ENCODE assay signal across 8 cellular contexts in genomic region chr18:49560277-49561126, GRCh38. TPM values are rescaled to one million over a fixed set of nuclear protein-coding genes. Genes with fewer than 3 reads are reported as not detected.
DNase-seq lines count a peak whose midpoint lies in the region; ATAC-seq, FAIRE-seq and TF ChIP-seq lines count a peak whose summit lies in the region.

No MANE protein-coding gene starts in this region.

- BruUV-seq in MCF 10A (replicated peaks; lab: Mats Ljungman, UMichigan) (no TSS peak), HepG2 (replicated peaks; lab: Mats Ljungman, UMichigan) (no TSS peak)

- WGBS in HepG2 (ENCODE audit: low lambda C conversion rate) = 10% methylated on average over 29 of the region's 40 CpGs
- 9% methylated on average over 40 of the region's 40 CpGs; no CpG with 5 or more reads in 1 of the 2 donors for WGBS in transverse colon (ENCODE audit: low coverage in 1 of 2), 2 donors

- H4K20me1 ChIP-seq in HepG2 (ENCODE audit: insufficient read depth, low read length) = no peaks in the 10 kb centered on the region

- no peak overlapping the region for H3K27ac Mint-ChIP-seq in MCF 10A (ENCODE audit: low read depth, unreplicated experiment)

- H3K79me2 ChIP-seq in HepG2 (ENCODE audit: insufficient read depth, low read length) = no peaks in the 10 kb centered on the region

- FAIRE-seq in HepG2 (lab: Jason Lieb, UNC) = no peak

- H3K4me2 ChIP-seq in HepG2 (ENCODE audit: low read depth, low read length) = peak overlapping the region; percentile 73

- TF ChIP-seq RAD21 in HepG2 (CRISPR knock-in tag; IDR thresholded peaks at IDR 0.05) = no peak

- H3K36me3 Mint-ChIP-seq in MCF 10A (ENCODE audit: insufficient read depth, unreplicated experiment) = no peaks in the 10 kb centered on the region

- POLR2A ChIA-PET in MCF 10A (lab: Yijun Ruan, JAX) = interaction anchor here (0.9 to 2.6 kb wide), 6 partner anchors 10 to 278 kb away, joined by 3 to 11 read pairs (median 4); no protein-coding TSS in a partner anchor
- POLR2A ChIA-PET in HepG2 (lab: Yijun Ruan, JAX) = no interaction called here

- ATAC-seq in HepG2 = peak; percentile 32

- no peak for TF ChIP-seq CTCF in MCF 10A (IDR thresholded peaks at IDR 0.05; ENCODE audit: unreplicated experiment)
- no peak for TF ChIP-seq CTCF in HepG2 (CRISPR knock-in tag; IDR thresholded peaks at IDR 0.05)
- TF ChIP-seq CTCF in transverse colon (IDR thresholded peaks at IDR 0.05) = no peak
- no peak for TF ChIP-seq CTCF in GM20000 (IDR thresholded peaks at IDR 0.05; ENCODE audit: extremely low read depth, missing control alignments)

- H3K27me3 ChIP-seq in HepG2 (ENCODE audit: control insufficient read depth in 1 of 2, insufficient read depth in 2 of 2, low read length in 2 of 2) (peaks cover 16 to 37% of the 10 kb centered on the region in 2 experiments), transverse colon (peaks cover 27% of the 10 kb centered on the region)

- TF ChIP-seq POLR2A in HepG2 (IDR thresholded peaks at IDR 0.05; ENCODE audit: insufficient read depth in 1 of 2, low read depth in 2 of 2, low read length in 2 of 2) = no peak
- TF ChIP-seq POLR2A in transverse colon (IDR thresholded peaks at IDR 0.05) = peak; percentile 66

- H3K9me3 ChIP-seq in HepG2 (ENCODE audit: low read length) (no peaks in the 10 kb centered on the region), transverse colon (no peaks in the 10 kb centered on the region)

- DNase-seq in COLO668 (lab: John Stamatoyannopoulos, UW; ENCODE audit: unreplicated experiment) = peak; percentile 92
- DNase-seq in NCI-H146 treated with DMSO at 0.1 percent for 48 hours (lab: John Stamatoyannopoulos, UW; ENCODE audit: unreplicated experiment) = peak; percentile 84
- no peak for DNase-seq in MCF 10A (ENCODE audit: unreplicated experiment)
- no peak for DNase-seq in HepG2 (ENCODE audit: low spot score)
- DNase-seq in transverse colon = peak; percentile 56
- DNase-seq in globus pallidus (ENCODE audit: low spot score) = no peak
- DNase-seq in GM20000 (ENCODE audit: low spot score) = no peak
- DNase-seq in NOMO-1 treated with dmso at 0.1 percent for 144 hours (lab: John Stamatoyannopoulos, UW; ENCODE audit: unreplicated experiment) = no peak

- H3K4me3 Mint-ChIP-seq in MCF 10A (ENCODE audit: unreplicated experiment) = peak overlapping the region; percentile 66

- no peaks in the 10 kb centered on the region for H3K9me3 Mint-ChIP-seq in MCF 10A (ENCODE audit: unreplicated experiment)

- no peaks in the 10 kb centered on the region for H3K36me3 ChIP-seq in HepG2 (replicated peaks in 1 of 2; ENCODE audit: control insufficient read depth in 1 of 2, insufficient read depth in 2 of 2, low read length in 2 of 2)
- H3K36me3 ChIP-seq in transverse colon = no peaks in the 10 kb centered on the region

- H3K27me3 Mint-ChIP-seq in MCF 10A (ENCODE audit: insufficient read depth, unreplicated experiment) = no peaks in the 10 kb centered on the region

- CTCF ChIA-PET in MCF 10A (lab: Yijun Ruan, JAX) (interaction anchor here (0.5 to 5.3 kb wide), 25 partner anchors 8 to 798 kb away, joined by 3 to 54 read pairs (median 4); no protein-coding TSS in a partner anchor), HepG2 (lab: Yijun Ruan, JAX; ENCODE audit: low intra/inter-chr PET ratio, low total read pairs) (interaction anchor here (2.3 kb wide), 1 partner anchor 298 kb away, joined by 15 read pairs; no protein-coding TSS in a partner anchor)

- intact Hi-C loops in MCF 10A (cut with micrococcal nuclease) = no loop called here
- intact Hi-C loops in HepG2 (cut with micrococcal nuclease; ENCODE audit: unreplicated experiment) = loop anchor here (2.0 kb wide), 1 partner anchor 170 kb away; no protein-coding TSS in a partner anchor
- intact Hi-C loops in transverse colon (cut with DNase I; ENCODE audit: low total_unique reads) = loop anchor here (5.0 kb wide), 1 partner anchor 297 kb away; no protein-coding TSS in a partner anchor

- in situ Hi-C loops in HepG2 (cut with HindIII; ENCODE audit: extremely low pct_ligation_motif_present, low pct_unique_long_range_greater_than_20kb) = loop anchor here (5.0 to 10.0 kb wide), 2 partner anchors 164 to 297 kb away; no protein-coding TSS in a partner anchor
- in situ Hi-C loops in transverse colon (cut with MboI; ENCODE audit: low pct_ligation_motif_present in 1 of 4, low pct_unique_long_range_greater_than_20kb in 1 of 4, low sequenced_read_pairs in 3 of 4) = loop anchor here (25.0 kb wide), 2 partner anchors 177 to 202 kb away; no protein-coding TSS in a partner anchor

- no peak for TF ChIP-seq EP300 in HepG2 (IDR thresholded peaks at IDR 0.05; ENCODE audit: low read depth in 2 of 2, low read length in 2 of 2)
- no peak for TF ChIP-seq EP300 in HepG2 (CRISPR knock-in tag; IDR thresholded peaks at IDR 0.05; ENCODE audit: borderline replicate concordance)
- no peak for TF ChIP-seq EP300 in transverse colon (IDR thresholded peaks at IDR 0.05; ENCODE audit: low read depth)

- peaks cover 44% of the 10 kb centered on the region for H3K4me1 Mint-ChIP-seq in MCF 10A (ENCODE audit: insufficient read depth, unreplicated experiment)

- H3K9ac ChIP-seq in HepG2 (ENCODE audit: insufficient read depth, low read depth, low read length) = no peak overlapping the region

- H3K4me3 ChIP-seq in HepG2 (replicated peaks in 1 of 3; ENCODE audit: insufficient read depth in 1 of 3, low read depth in 2 of 3, low read length in 3 of 3) (peak overlapping the region in 1 of 3 experiments; percentile 67; a peak in 2 of 6 replicates), transverse colon (peak overlapping the region; percentile 16 to 50 (median 37))

- H3K27ac ChIP-seq in HepG2 (ENCODE audit: extremely low read length, insufficient read depth, low read length) (no peak overlapping the region), transverse colon (peak overlapping the region; percentile 48 to 82 (median 60))

- no peak overlapping the region for H2AFZ ChIP-seq in HepG2 (ENCODE audit: low read length)

- peaks cover 45% of the 10 kb centered on the region for H3K4me1 ChIP-seq in HepG2 (ENCODE audit: insufficient read depth, low read length)
- peaks cover 9 to 51% (median 20%) of the 10 kb centered on the region in 4 donors for H3K4me1 ChIP-seq in transverse colon

TF ChIP-seq in HepG2, 621 proteins besides CTCF, POLR2A, EP300 and RAD21 (continues in another document):
- no peak for TF ChIP-seq HNF4G (IDR thresholded peaks at IDR 0.05; ENCODE audit: borderline replicate concordance, low read depth, low read length)
- no peak for TF ChIP-seq HNF4G (CRISPR knock-in tag; IDR thresholded peaks at IDR 0.05; ENCODE audit: borderline replicate concordance, low read depth)
- TF ChIP-seq ZNF839 (CRISPR knock-in tag; IDR thresholded peaks at IDR 0.05; ENCODE audit: borderline replicate concordance) = no peak
- no peak for TF ChIP-seq DMAP1 (CRISPR knock-in tag; IDR thresholded peaks at IDR 0.05)
- TF ChIP-seq FOXK2 (IDR thresholded peaks at IDR 0.05) = no peak
- TF ChIP-seq, protein P1, sequence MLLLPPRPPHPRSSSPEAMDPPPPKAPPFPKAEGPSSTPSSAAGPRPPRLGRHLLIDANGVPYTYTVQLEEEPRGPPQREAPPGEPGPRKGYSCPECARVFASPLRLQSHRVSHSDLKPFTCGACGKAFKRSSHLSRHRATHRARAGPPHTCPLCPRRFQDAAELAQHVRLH (CRISPR knock-in tag; IDR thresholded peaks at IDR 0.05; ENCODE audit: borderline replicate concordance, low read depth) = no peak
- TF ChIP-seq, protein P2, sequence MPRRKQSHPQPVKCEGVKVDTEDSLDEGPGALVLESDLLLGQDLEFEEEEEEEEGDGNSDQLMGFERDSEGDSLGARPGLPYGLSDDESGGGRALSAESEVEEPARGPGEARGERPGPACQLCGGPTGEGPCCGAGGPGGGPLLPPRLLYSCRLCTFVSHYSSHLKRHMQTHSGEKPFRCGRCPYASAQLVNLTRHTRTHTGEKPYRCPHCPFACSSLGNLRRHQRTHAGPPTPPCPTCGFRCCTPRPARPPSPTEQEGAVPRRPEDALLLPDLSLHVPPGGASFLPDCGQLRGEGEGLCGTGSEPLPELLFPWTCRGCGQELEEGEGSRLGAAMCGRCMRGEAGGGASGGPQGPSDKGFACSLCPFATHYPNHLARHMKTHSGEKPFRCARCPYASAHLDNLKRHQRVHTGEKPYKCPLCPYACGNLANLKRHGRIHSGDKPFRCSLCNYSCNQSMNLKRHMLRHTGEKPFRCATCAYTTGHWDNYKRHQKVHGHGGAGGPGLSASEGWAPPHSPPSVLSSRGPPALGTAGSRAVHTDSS (CRISPR knock-in tag; conservative IDR thresholded peaks at IDR 0.05) = no peak
- TF ChIP-seq ZFY (CRISPR knock-in tag; IDR thresholded peaks at IDR 0.05) = peak; percentile 12; the same call in 1 of the 2 replicates
- TF ChIP-seq ETV5 (CRISPR knock-in tag; IDR thresholded peaks at IDR 0.05; ENCODE audit: borderline replicate concordance) = no peak
- no peak for TF ChIP-seq ZNF292 (CRISPR knock-in tag; IDR thresholded peaks at IDR 0.05; ENCODE audit: borderline replicate concordance, low read depth)

RNA-seq across cellular contexts. Expression of gene LIPG, which starts 1.4 kb away (rescaled TPM):
- 57.8 and 67.6 TPM in 2 replicates for total RNA-seq in MCF 10A (2022)
- total RNA-seq in HepG2 (2016; rRNA removed; fragmentation: Illumina TruSeq; extraction: Trizol) = 4.9 and 10.8 TPM in 2 replicates
- 0.40 and 0.97 TPM in 2 replicates for total RNA-seq in HepG2 (2016; cell fraction: cytosol; rRNA removed; fragmentation: Illumina TruSeq; extraction: Trizol; ENCODE audit: low read depth)
- 5.5 and 12.1 TPM in 2 replicates for total RNA-seq in HepG2 (2016; cell fraction: insoluble cytoplasmic fraction; rRNA removed; fragmentation: Illumina TruSeq; extraction: Trizol)
- total RNA-seq in HepG2 (2016; cell fraction: membrane; rRNA removed; fragmentation: Illumina TruSeq; extraction: Trizol) = 2.7 and 2.9 TPM in 2 replicates
- 12.8 and 17.5 TPM in 2 replicates for total RNA-seq in HepG2 (2016; cell fraction: nucleus; rRNA removed; fragmentation: Illumina TruSeq; extraction: Trizol)
- polyA plus RNA-seq in HepG2 (2011; rRNA removed) = 0.96 and 4.6 TPM in 2 replicates
- polyA plus RNA-seq in HepG2 (2011; cell fraction: cytosol; rRNA removed) = 1.0 and 4.5 TPM in 2 replicates
- 1.4 and 5.0 TPM in 2 replicates for polyA plus RNA-seq in HepG2 (2011; cell fraction: nucleus; rRNA removed)
- polyA plus RNA-seq in HepG2 (2012) = 3.4 and 3.7 TPM in 2 replicates
- 0.68 and 0.74 TPM in 2 replicates for polyA plus RNA-seq in HepG2 (2016; cell fraction: cytosol; fragmentation: Illumina TruSeq; extraction: Trizol; ENCODE audit: low read depth)
- 3.4 and 3.6 TPM in 2 replicates for polyA plus RNA-seq in HepG2 (2016; cell fraction: insoluble cytoplasmic fraction; fragmentation: Illumina TruSeq; extraction: Trizol; ENCODE audit: low read depth)
- 0.89 and 1.1 TPM in 2 replicates for polyA plus RNA-seq in HepG2 (2016; cell fraction: membrane; fragmentation: Illumina TruSeq; extraction: Trizol; ENCODE audit: low read depth)
- 14.7 and 16.1 TPM in 2 replicates for polyA plus RNA-seq in HepG2 (2016; cell fraction: nucleus; fragmentation: Illumina TruSeq; extraction: Trizol; ENCODE audit: insufficient read depth, low read depth)
- 0.16 and 1.9 TPM in 2 replicates for polyA minus RNA-seq in HepG2 (2011; rRNA and poly(A)+ RNA removed; ENCODE audit: low replicate concordance)
- 2.0 and 4.5 TPM in 2 replicates for polyA minus RNA-seq in HepG2 (2011; cell fraction: cytosol; rRNA and poly(A)+ RNA removed)
- 0.77 and 4.4 TPM in 2 replicates for polyA minus RNA-seq in HepG2 (2011; cell fraction: nucleus; rRNA and poly(A)+ RNA removed)
- total RNA-seq in transverse colon = 10 to 100 TPM in 1 of 4 donors, 1 to 10 TPM in 3; 4.9 to 11.5 (median 6.9) TPM

Comparison
In these comparisons a context has a peak if more than half of its experiments do, and no peak if none do; other contexts are left out.
1. DNase-seq: peak in COLO668 (single experiment), NCI-H146 treated with DMSO at 0.1 percent for 48 hours (single experiment) and transverse colon (single experiment); none in MCF 10A (single experiment), HepG2 (single experiment), globus pallidus (single experiment), GM20000 (single experiment) and NOMO-1 treated with dmso at 0.1 percent for 144 hours (single experiment).